Comparison of ENCODE assay signal across 1 cellular context in the genomic region with DNA sequence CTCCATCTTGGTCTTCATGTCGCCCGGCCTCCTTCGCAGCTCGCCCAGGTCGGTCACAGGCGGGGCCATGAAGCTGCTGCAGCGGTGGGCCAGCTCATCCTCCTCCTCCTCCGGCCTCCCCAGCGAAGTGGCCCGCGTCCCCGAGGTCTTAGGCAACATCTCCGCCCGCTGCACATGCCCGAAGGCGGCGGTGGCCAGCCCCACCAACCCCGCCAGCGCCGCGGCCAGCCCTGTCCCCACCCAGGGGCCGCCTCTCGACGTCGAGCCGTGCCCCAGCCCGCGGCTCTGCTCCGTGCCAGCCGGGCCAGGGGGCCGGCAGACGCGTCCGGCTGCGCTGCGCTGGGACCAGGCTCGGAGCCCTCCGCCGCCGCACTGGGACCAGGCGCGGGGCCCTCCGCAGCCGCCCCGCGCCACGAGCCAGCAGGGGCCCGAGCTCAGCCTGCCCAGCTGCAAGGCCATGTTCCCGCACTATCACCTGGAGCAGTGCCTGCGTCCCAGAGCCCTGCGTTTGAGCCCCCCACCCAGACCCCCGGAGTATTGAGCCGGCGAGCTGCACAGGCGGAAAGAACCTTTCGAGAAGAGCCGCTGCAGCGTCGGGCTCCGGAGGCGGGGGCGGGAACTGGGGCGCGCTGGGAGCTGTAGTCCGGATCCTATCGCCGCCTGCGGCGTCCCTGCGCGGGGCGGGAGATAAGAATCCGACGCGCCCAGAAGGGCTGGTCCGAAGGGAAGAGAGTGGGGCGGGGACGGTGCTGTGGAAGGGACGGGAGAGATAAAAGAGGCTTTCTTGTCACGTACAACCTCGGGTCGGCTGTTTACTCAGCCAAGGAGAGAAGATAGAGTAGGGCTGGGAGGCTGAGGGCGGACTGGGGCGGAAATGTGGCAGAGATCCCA.
TF ChIP-seq lines count a peak whose summit lies in the region.

A gene (minus strand): TSS at position 566 of the 891 bp plus-strand sequence. CDS start 107 bp downstream, at position 459.

TF ChIP-seq in HepG2, 621 proteins besides CTCF, POLR2A, EP300 and RAD21 (continued from another document and continues in another):
- TF ChIP-seq, protein P1, sequence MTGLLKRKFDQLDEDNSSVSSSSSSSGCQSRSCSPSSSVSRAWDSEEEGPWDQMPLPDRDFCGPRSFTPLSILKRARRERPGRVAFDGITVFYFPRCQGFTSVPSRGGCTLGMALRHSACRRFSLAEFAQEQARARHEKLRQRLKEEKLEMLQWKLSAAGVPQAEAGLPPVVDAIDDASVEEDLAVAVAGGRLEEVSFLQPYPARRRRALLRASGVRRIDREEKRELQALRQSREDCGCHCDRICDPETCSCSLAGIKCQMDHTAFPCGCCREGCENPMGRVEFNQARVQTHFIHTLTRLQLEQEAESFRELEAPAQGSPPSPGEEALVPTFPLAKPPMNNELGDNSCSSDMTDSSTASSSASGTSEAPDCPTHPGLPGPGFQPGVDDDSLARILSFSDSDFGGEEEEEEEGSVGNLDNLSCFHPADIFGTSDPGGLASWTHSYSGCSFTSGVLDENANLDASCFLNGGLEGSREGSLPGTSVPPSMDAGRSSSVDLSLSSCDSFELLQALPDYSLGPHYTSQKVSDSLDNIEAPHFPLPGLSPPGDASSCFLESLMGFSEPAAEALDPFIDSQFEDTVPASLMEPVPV (CRISPR knock-in tag; IDR thresholded peaks at IDR 0.05): peak; percentile 37; the same call in 1 of the 2 replicates
- TF ChIP-seq ZEB1 (IDR thresholded peaks at IDR 0.05; ENCODE audit: insufficient replicate concordance, low read depth) (no peak), ZNF121 (CRISPR knock-in tag; IDR thresholded peaks at IDR 0.05) (peak; percentile 47; the same call in 1 of the 2 replicates), PITX1 (CRISPR knock-in tag; IDR thresholded peaks at IDR 0.05) (no peak), ZFAT (CRISPR knock-in tag; conservative IDR thresholded peaks at IDR 0.05) (no peak), CBX5 (CRISPR knock-in tag; IDR thresholded peaks at IDR 0.05; ENCODE audit: borderline replicate concordance) (peak; percentile 44; the same call in 1 of the 2 replicates), ZSCAN25 (CRISPR knock-in tag; IDR thresholded peaks at IDR 0.05) (peak; percentile 94), ZC3H13 (CRISPR knock-in tag; IDR thresholded peaks at IDR 0.05) (peak; percentile 76; the same call in 1 of the 2 replicates), ZNF432 (CRISPR knock-in tag; IDR thresholded peaks at IDR 0.05; ENCODE audit: borderline replicate concordance) (no peak), HNF4A (CRISPR knock-in tag; IDR thresholded peaks at IDR 0.05) (0 out of 2 replicates have a peak, but pooled peaks have one; percentile 12), DNMT3B (CRISPR knock-in tag; conservative IDR thresholded peaks at IDR 0.05) (no peak), GATA4 (IDR thresholded peaks at IDR 0.05; ENCODE audit: borderline replicate concordance, low read depth) (peak; percentile 85; the same call in 1 of the 2 replicates), ZNF878 (CRISPR knock-in tag; IDR thresholded peaks at IDR 0.05) (peak; percentile 70), MIER3 (CRISPR knock-in tag; IDR thresholded peaks at IDR 0.05; ENCODE audit: borderline replicate concordance) (peak; percentile 18; the same call in 1 of the 2 replicates), BORCS8-MEF2B (CRISPR knock-in tag; IDR thresholded peaks at IDR 0.05) (peak; percentile 57; the same call in 1 of the 2 replicates), SOX6 (IDR thresholded peaks at IDR 0.05) (no peak), SOX6 (CRISPR knock-in tag; IDR thresholded peaks at IDR 0.05) (peak; percentile 80), ZNF775 (CRISPR knock-in tag; IDR thresholded peaks at IDR 0.05; ENCODE audit: borderline replicate concordance) (no peak), GZF1 (CRISPR knock-in tag; IDR thresholded peaks at IDR 0.05) (0 out of 2 replicates have a peak, but pooled peaks have one; percentile 9), EZH2 (conservative IDR thresholded peaks at IDR 0.05; ENCODE audit: low read depth, low read length) (no peak), CCAR2 (optimal IDR thresholded peaks at IDR 0.05; ENCODE audit: low read depth, low read length) (peak; percentile 63), BRD4 (CRISPR knock-in tag; IDR thresholded peaks at IDR 0.05) (no peak), ZBTB1 (CRISPR knock-in tag; IDR thresholded peaks at IDR 0.05; ENCODE audit: borderline replicate concordance) (no peak), GTF3A (CRISPR knock-in tag; conservative IDR thresholded peaks at IDR 0.05) (no peak), ZNF674 (CRISPR knock-in tag; IDR thresholded peaks at IDR 0.05; ENCODE audit: low read depth) (no peak), POLR2G (IDR thresholded peaks at IDR 0.05; ENCODE audit: low read depth, low read length) (peak; percentile 76), SMARCC2 (IDR thresholded peaks at IDR 0.05) (no peak), CREM (IDR thresholded peaks at IDR 0.05) (peak; percentile 69), CREM (CRISPR knock-in tag; IDR thresholded peaks at IDR 0.05) (no peak), GATAD2A (CRISPR knock-in tag; IDR thresholded peaks at IDR 0.05) (peak; percentile 55; the same call in 1 of the 2 replicates), ZNF709 (CRISPR knock-in tag; IDR thresholded peaks at IDR 0.05) (peak; percentile 86; the same call in 1 of the 2 replicates), PHF5A (CRISPR knock-in tag; IDR thresholded peaks at IDR 0.05; ENCODE audit: low read depth, unreplicated experiment) (peak; percentile 59), ZNF263 (CRISPR knock-in tag; IDR thresholded peaks at IDR 0.05) (0 out of 2 replicates have a peak, but pooled peaks have one; percentile 9), ZNF232 (CRISPR knock-in tag; IDR thresholded peaks at IDR 0.05; ENCODE audit: borderline replicate concordance) (no peak), CEBPB (IDR thresholded peaks at IDR 0.05; ENCODE audit: borderline replicate concordance, low read depth, low read length) (peak; percentile 39; the same call in 1 of the 2 replicates), NFKBIZ (CRISPR knock-in tag; IDR thresholded peaks at IDR 0.05) (no peak)
- TF ChIP-seq, protein P2, sequence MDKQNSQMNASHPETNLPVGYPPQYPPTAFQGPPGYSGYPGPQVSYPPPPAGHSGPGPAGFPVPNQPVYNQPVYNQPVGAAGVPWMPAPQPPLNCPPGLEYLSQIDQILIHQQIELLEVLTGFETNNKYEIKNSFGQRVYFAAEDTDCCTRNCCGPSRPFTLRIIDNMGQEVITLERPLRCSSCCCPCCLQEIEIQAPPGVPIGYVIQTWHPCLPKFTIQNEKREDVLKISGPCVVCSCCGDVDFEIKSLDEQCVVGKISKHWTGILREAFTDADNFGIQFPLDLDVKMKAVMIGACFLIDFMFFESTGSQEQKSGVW (CRISPR knock-in tag; IDR thresholded peaks at IDR 0.05; ENCODE audit: borderline replicate concordance): no peak
- TF ChIP-seq, protein P3, sequence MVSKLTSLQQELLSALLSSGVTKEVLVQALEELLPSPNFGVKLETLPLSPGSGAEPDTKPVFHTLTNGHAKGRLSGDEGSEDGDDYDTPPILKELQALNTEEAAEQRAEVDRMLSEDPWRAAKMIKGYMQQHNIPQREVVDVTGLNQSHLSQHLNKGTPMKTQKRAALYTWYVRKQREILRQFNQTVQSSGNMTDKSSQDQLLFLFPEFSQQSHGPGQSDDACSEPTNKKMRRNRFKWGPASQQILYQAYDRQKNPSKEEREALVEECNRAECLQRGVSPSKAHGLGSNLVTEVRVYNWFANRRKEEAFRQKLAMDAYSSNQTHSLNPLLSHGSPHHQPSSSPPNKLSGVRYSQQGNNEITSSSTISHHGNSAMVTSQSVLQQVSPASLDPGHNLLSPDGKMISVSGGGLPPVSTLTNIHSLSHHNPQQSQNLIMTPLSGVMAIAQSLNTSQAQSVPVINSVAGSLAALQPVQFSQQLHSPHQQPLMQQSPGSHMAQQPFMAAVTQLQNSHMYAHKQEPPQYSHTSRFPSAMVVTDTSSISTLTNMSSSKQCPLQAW (CRISPR knock-in tag; IDR thresholded peaks at IDR 0.05): peak; percentile 91
- TF ChIP-seq, protein P4, sequence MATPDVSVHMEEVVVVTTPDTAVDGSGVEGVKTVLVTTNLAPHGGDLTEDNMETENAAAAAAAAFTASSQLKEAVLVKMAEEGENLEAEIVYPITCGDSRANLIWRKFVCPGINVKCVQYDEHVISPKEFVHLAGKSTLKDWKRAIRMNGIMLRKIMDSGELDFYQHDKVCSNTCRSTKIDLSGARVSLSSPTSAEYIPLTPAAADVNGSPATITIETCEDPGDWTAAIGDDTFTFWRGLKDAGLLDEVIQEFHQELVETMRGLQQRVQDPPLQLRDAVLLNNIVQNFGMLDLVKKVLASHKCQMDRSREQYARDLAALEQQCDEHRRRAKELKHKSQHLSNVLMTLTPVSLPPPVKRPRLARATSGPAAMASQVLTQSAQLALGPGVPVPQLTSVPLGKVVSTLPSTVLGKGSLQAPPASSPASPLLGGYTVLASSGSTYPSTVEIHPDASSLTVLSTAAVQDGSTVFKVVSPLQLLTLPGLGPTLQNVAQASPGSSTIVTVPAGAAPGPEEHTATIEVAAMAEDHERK (CRISPR knock-in tag; IDR thresholded peaks at IDR 0.05; ENCODE audit: low read depth): peak; percentile 71
- TF ChIP-seq, protein P5, sequence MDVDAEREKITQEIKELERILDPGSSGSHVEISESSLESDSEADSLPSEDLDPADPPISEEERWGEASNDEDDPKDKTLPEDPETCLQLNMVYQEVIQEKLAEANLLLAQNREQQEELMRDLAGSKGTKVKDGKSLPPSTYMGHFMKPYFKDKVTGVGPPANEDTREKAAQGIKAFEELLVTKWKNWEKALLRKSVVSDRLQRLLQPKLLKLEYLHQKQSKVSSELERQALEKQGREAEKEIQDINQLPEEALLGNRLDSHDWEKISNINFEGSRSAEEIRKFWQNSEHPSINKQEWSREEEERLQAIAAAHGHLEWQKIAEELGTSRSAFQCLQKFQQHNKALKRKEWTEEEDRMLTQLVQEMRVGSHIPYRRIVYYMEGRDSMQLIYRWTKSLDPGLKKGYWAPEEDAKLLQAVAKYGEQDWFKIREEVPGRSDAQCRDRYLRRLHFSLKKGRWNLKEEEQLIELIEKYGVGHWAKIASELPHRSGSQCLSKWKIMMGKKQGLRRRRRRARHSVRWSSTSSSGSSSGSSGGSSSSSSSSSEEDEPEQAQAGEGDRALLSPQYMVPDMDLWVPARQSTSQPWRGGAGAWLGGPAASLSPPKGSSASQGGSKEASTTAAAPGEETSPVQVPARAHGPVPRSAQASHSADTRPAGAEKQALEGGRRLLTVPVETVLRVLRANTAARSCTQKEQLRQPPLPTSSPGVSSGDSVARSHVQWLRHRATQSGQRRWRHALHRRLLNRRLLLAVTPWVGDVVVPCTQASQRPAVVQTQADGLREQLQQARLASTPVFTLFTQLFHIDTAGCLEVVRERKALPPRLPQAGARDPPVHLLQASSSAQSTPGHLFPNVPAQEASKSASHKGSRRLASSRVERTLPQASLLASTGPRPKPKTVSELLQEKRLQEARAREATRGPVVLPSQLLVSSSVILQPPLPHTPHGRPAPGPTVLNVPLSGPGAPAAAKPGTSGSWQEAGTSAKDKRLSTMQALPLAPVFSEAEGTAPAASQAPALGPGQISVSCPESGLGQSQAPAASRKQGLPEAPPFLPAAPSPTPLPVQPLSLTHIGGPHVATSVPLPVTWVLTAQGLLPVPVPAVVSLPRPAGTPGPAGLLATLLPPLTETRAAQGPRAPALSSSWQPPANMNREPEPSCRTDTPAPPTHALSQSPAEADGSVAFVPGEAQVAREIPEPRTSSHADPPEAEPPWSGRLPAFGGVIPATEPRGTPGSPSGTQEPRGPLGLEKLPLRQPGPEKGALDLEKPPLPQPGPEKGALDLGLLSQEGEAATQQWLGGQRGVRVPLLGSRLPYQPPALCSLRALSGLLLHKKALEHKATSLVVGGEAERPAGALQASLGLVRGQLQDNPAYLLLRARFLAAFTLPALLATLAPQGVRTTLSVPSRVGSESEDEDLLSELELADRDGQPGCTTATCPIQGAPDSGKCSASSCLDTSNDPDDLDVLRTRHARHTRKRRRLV (CRISPR knock-in tag; IDR thresholded peaks at IDR 0.05): 0 out of 2 replicates have a peak, but pooled peaks have one; percentile 55
- TF ChIP-seq, protein P6, sequence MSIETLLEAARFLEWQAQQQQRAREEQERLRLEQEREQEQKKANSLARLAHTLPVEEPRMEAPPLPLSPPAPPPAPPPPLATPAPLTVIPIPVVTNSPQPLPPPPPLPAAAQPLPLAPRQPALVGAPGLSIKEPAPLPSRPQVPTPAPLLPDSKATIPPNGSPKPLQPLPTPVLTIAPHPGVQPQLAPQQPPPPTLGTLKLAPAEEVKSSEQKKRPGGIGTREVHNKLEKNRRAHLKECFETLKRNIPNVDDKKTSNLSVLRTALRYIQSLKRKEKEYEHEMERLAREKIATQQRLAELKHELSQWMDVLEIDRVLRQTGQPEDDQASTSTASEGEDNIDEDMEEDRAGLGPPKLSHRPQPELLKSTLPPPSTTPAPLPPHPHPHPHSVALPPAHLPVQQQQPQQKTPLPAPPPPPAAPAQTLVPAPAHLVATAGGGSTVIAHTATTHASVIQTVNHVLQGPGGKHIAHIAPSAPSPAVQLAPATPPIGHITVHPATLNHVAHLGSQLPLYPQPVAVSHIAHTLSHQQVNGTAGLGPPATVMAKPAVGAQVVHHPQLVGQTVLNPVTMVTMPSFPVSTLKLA (IDR thresholded peaks at IDR 0.05): peak; percentile 10; the same call in 1 of the 2 replicates
- TF ChIP-seq, protein P7, sequence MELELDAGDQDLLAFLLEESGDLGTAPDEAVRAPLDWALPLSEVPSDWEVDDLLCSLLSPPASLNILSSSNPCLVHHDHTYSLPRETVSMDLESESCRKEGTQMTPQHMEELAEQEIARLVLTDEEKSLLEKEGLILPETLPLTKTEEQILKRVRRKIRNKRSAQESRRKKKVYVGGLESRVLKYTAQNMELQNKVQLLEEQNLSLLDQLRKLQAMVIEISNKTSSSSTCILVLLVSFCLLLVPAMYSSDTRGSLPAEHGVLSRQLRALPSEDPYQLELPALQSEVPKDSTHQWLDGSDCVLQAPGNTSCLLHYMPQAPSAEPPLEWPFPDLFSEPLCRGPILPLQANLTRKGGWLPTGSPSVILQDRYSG (CRISPR knock-in tag; IDR thresholded peaks at IDR 0.05): no peak
- TF ChIP-seq, protein P8, sequence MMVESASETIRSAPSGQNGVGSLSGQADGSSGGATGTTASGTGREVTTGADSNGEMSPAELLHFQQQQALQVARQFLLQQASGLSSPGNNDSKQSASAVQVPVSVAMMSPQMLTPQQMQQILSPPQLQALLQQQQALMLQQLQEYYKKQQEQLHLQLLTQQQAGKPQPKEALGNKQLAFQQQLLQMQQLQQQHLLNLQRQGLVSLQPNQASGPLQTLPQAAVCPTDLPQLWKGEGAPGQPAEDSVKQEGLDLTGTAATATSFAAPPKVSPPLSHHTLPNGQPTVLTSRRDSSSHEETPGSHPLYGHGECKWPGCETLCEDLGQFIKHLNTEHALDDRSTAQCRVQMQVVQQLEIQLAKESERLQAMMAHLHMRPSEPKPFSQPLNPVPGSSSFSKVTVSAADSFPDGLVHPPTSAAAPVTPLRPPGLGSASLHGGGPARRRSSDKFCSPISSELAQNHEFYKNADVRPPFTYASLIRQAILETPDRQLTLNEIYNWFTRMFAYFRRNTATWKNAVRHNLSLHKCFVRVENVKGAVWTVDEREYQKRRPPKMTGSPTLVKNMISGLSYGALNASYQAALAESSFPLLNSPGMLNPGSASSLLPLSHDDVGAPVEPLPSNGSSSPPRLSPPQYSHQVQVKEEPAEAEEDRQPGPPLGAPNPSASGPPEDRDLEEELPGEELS (CRISPR knock-in tag; IDR thresholded peaks at IDR 0.05): peak; percentile 84
